In the genomic region with DNA sequence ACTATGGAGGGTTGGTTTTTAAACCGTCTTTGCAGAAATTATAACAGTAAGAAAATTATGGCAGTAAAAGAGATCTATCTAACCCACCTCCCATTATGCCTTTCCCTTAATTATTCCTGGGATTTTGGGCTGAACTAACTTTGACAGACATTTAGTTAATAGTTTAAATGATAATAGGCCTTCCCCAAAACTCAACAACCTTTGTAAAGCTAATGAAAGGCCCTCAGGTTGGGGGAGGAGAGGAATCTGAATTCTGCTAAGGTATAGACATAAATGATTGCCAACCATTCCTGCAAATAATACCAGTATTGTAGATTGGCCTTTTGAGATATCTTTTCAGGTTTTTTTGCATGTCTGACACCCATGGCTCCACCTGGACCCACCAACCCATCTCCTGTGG, we compare ENCODE assay signal across 1 cellular context.
TF ChIP-seq lines count a peak whose summit lies in the region.

No MANE protein-coding gene starts in this region.

TF ChIP-seq in H1, 55 proteins besides CTCF, POLR2A, EP300 and RAD21:
- no peak for TF ChIP-seq TAF7 (optimal IDR thresholded peaks at IDR 0.05; ENCODE audit: borderline replicate concordance, low read depth, low read length)
- TF ChIP-seq SP2 (IDR thresholded peaks at IDR 0.05; ENCODE audit: low read length), result no peak
- TF ChIP-seq CBX5 (IDR thresholded peaks at IDR 0.05; ENCODE audit: low read depth, low read length), result no peak
- peak; percentile 36; the same call in 1 of the 2 replicates for TF ChIP-seq CHD2 (IDR thresholded peaks at IDR 0.05; ENCODE audit: low read length)
- TF ChIP-seq POU5F1 (IDR thresholded peaks at IDR 0.05; ENCODE audit: low read depth, low read length), result 0 out of 2 replicates have a peak, but pooled peaks have one; percentile 29
